ENCODE assay signal across 1 cellular context in the genomic region with DNA sequence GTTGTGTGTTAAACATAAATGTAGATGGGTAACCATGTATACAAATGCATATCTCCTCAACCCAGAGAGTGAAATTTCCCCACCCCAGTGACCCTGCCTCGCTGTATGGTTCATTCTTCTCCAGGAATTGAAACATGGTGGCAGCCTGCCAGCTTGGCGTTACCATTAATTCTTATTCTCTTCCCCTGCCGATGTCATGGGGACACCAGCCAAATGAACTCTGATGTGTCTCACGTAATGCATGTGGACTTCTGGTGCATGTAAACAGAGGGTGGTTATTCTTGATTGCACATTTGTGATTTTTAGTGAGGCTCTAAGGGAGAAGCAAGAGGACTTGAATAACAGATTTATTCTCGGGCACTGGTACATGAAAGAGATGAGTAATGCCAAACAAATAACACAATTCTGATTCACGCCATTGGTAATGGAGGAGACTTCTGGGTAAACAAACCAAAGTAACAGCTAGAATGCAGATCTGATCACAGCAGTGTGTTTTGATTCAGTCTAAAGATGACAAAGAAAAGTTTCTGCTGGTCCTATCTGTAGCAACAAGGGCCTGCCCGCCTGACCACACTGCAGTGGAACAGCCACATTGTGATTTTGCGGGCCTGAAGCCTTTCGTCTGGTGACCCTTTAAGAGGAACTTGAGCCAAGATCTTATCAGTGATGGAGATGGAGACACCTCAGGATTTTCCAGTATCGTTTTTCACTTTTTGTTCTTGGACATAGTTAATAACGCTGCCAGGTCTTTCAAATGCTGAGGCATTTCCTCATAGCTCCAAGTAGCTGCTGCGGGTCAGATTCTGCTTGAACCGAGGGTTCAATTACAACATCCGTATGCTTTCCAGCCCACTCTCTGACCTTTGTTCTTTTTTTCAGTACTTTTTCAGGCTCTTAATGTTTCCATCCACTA.
TF ChIP-seq lines count a peak whose summit lies in the region.

No MANE protein-coding gene starts in this region.

TF ChIP-seq in HepG2, 621 proteins besides CTCF, POLR2A, EP300 and RAD21 (continued from another document and continues in another):
- TF ChIP-seq XBP1 (CRISPR knock-in tag; IDR thresholded peaks at IDR 0.05) = no peak
- TF ChIP-seq ZNF484 (CRISPR knock-in tag; IDR thresholded peaks at IDR 0.05; ENCODE audit: borderline replicate concordance, low read depth) = no peak
- TF ChIP-seq, protein P1, sequence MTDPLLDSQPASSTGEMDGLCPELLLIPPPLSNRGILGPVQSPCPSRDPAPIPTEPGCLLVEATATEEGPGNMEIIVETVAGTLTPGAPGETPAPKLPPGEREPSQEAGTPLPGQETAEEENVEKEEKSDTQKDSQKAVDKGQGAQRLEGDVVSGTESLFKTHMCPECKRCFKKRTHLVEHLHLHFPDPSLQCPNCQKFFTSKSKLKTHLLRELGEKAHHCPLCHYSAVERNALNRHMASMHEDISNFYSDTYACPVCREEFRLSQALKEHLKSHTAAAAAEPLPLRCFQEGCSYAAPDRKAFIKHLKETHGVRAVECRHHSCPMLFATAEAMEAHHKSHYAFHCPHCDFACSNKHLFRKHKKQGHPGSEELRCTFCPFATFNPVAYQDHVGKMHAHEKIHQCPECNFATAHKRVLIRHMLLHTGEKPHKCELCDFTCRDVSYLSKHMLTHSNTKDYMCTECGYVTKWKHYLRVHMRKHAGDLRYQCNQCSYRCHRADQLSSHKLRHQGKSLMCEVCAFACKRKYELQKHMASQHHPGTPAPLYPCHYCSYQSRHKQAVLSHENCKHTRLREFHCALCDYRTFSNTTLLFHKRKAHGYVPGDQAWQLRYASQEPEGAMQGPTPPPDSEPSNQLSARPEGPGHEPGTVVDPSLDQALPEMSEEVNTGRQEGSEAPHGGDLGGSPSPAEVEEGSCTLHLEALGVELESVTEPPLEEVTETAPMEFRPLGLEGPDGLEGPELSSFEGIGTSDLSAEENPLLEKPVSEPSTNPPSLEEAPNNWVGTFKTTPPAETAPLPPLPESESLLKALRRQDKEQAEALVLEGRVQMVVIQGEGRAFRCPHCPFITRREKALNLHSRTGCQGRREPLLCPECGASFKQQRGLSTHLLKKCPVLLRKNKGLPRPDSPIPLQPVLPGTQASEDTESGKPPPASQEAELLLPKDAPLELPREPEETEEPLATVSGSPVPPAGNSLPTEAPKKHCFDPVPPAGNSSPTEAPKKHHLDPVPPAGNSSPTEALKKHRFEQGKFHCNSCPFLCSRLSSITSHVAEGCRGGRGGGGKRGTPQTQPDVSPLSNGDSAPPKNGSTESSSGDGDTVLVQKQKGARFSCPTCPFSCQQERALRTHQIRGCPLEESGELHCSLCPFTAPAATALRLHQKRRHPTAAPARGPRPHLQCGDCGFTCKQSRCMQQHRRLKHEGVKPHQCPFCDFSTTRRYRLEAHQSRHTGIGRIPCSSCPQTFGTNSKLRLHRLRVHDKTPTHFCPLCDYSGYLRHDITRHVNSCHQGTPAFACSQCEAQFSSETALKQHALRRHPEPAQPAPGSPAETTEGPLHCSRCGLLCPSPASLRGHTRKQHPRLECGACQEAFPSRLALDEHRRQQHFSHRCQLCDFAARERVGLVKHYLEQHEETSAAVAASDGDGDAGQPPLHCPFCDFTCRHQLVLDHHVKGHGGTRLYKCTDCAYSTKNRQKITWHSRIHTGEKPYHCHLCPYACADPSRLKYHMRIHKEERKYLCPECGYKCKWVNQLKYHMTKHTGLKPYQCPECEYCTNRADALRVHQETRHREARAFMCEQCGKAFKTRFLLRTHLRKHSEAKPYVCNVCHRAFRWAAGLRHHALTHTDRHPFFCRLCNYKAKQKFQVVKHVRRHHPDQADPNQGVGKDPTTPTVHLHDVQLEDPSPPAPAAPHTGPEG (CRISPR knock-in tag; IDR thresholded peaks at IDR 0.05) = no peak
- peak; percentile 75; the same call in 1 of the 2 replicates for TF ChIP-seq SMYD3 (CRISPR knock-in tag; IDR thresholded peaks at IDR 0.05)
- no peak for TF ChIP-seq ZNF883 (CRISPR knock-in tag; IDR thresholded peaks at IDR 0.05; ENCODE audit: not compliant biosample characterization)
- TF ChIP-seq, protein P2, sequence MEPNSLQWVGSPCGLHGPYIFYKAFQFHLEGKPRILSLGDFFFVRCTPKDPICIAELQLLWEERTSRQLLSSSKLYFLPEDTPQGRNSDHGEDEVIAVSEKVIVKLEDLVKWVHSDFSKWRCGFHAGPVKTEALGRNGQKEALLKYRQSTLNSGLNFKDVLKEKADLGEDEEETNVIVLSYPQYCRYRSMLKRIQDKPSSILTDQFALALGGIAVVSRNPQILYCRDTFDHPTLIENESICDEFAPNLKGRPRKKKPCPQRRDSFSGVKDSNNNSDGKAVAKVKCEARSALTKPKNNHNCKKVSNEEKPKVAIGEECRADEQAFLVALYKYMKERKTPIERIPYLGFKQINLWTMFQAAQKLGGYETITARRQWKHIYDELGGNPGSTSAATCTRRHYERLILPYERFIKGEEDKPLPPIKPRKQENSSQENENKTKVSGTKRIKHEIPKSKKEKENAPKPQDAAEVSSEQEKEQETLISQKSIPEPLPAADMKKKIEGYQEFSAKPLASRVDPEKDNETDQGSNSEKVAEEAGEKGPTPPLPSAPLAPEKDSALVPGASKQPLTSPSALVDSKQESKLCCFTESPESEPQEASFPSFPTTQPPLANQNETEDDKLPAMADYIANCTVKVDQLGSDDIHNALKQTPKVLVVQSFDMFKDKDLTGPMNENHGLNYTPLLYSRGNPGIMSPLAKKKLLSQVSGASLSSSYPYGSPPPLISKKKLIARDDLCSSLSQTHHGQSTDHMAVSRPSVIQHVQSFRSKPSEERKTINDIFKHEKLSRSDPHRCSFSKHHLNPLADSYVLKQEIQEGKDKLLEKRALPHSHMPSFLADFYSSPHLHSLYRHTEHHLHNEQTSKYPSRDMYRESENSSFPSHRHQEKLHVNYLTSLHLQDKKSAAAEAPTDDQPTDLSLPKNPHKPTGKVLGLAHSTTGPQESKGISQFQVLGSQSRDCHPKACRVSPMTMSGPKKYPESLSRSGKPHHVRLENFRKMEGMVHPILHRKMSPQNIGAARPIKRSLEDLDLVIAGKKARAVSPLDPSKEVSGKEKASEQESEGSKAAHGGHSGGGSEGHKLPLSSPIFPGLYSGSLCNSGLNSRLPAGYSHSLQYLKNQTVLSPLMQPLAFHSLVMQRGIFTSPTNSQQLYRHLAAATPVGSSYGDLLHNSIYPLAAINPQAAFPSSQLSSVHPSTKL (CRISPR knock-in tag; IDR thresholded peaks at IDR 0.05) = peak; percentile 95
- TF ChIP-seq FOSL1 (CRISPR knock-in tag; IDR thresholded peaks at IDR 0.05; ENCODE audit: borderline replicate concordance) = no peak; the same call in 1 of the 2 replicates
- TF ChIP-seq ZNF205 (CRISPR knock-in tag; IDR thresholded peaks at IDR 0.05) = no peak
- TF ChIP-seq NFRKB (IDR thresholded peaks at IDR 0.05) = no peak
- TF ChIP-seq PRMT3 (CRISPR knock-in tag; IDR thresholded peaks at IDR 0.05; ENCODE audit: borderline replicate concordance, low read depth) = no peak
- TF ChIP-seq IKZF4 (CRISPR knock-in tag; IDR thresholded peaks at IDR 0.05; ENCODE audit: borderline replicate concordance, low read depth, not compliant biosample characterization) = no peak
- no peak for TF ChIP-seq PCBP2 (optimal IDR thresholded peaks at IDR 0.05; ENCODE audit: low read depth, low read length, poor library complexity, severe bottlenecking)
- TF ChIP-seq, protein P3, sequence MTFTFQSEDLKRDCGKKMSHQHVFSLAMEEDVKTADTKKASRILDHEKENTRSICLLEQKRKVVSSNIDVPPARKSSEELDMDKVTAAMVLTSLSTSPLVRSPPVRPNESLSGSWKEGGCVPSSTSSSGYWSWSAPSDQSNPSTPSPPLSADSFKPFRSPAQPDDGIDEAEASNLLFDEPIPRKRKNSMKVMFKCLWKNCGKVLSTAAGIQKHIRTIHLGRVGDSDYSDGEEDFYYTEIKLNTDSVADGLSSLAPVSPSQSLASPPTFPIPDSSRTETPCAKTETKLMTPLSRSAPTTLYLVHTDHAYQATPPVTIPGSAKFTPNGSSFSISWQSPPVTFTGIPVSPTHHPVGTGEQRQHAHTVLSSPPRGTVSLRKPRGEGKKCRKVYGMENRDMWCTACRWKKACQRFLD (CRISPR knock-in tag; IDR thresholded peaks at IDR 0.05; ENCODE audit: borderline replicate concordance) = no peak
- no peak for TF ChIP-seq CHD4 (IDR thresholded peaks at IDR 0.05; ENCODE audit: borderline replicate concordance, low read length)
- TF ChIP-seq NR2C2 (CRISPR knock-in tag; IDR thresholded peaks at IDR 0.05; ENCODE audit: borderline replicate concordance) = peak; percentile 68
- peak; percentile 46; the same call in 1 of the 2 replicates for TF ChIP-seq ZNF430 (CRISPR knock-in tag; IDR thresholded peaks at IDR 0.05)
- peak; percentile 43; the same call in 1 of the 2 replicates for TF ChIP-seq SMC3 (IDR thresholded peaks at IDR 0.05; ENCODE audit: low read length)
- peak; percentile 88; the same call in 1 of the 2 replicates for TF ChIP-seq FOXC1 (CRISPR knock-in tag; IDR thresholded peaks at IDR 0.05; ENCODE audit: borderline replicate concordance)
- TF ChIP-seq MIER3 (CRISPR knock-in tag; IDR thresholded peaks at IDR 0.05; ENCODE audit: borderline replicate concordance) = peak; percentile 91
- TF ChIP-seq ETV5 (CRISPR knock-in tag; IDR thresholded peaks at IDR 0.05; ENCODE audit: borderline replicate concordance) = peak; percentile 62; the same call in 1 of the 2 replicates
- TF ChIP-seq ISX (CRISPR knock-in tag; conservative IDR thresholded peaks at IDR 0.05) = no peak
- no peak; the same call in 1 of the 2 replicates for TF ChIP-seq POLR2AphosphoS5 (IDR thresholded peaks at IDR 0.05; ENCODE audit: low read depth, low read length)
- TF ChIP-seq, protein P4, sequence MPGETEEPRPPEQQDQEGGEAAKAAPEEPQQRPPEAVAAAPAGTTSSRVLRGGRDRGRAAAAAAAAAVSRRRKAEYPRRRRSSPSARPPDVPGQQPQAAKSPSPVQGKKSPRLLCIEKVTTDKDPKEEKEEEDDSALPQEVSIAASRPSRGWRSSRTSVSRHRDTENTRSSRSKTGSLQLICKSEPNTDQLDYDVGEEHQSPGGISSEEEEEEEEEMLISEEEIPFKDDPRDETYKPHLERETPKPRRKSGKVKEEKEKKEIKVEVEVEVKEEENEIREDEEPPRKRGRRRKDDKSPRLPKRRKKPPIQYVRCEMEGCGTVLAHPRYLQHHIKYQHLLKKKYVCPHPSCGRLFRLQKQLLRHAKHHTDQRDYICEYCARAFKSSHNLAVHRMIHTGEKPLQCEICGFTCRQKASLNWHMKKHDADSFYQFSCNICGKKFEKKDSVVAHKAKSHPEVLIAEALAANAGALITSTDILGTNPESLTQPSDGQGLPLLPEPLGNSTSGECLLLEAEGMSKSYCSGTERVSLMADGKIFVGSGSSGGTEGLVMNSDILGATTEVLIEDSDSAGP (CRISPR knock-in tag; IDR thresholded peaks at IDR 0.05; ENCODE audit: borderline replicate concordance) = 0 out of 2 replicates have a peak, but pooled peaks have one; percentile 29
- TF ChIP-seq, protein P5, sequence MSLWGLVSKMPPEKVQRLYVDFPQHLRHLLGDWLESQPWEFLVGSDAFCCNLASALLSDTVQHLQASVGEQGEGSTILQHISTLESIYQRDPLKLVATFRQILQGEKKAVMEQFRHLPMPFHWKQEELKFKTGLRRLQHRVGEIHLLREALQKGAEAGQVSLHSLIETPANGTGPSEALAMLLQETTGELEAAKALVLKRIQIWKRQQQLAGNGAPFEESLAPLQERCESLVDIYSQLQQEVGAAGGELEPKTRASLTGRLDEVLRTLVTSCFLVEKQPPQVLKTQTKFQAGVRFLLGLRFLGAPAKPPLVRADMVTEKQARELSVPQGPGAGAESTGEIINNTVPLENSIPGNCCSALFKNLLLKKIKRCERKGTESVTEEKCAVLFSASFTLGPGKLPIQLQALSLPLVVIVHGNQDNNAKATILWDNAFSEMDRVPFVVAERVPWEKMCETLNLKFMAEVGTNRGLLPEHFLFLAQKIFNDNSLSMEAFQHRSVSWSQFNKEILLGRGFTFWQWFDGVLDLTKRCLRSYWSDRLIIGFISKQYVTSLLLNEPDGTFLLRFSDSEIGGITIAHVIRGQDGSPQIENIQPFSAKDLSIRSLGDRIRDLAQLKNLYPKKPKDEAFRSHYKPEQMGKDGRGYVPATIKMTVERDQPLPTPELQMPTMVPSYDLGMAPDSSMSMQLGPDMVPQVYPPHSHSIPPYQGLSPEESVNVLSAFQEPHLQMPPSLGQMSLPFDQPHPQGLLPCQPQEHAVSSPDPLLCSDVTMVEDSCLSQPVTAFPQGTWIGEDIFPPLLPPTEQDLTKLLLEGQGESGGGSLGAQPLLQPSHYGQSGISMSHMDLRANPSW (CRISPR knock-in tag; IDR thresholded peaks at IDR 0.05; ENCODE audit: borderline replicate concordance) = peak; percentile 70; the same call in 1 of the 2 replicates
